Comparison of ENCODE assay signal across 8 cellular contexts in the genomic region with DNA sequence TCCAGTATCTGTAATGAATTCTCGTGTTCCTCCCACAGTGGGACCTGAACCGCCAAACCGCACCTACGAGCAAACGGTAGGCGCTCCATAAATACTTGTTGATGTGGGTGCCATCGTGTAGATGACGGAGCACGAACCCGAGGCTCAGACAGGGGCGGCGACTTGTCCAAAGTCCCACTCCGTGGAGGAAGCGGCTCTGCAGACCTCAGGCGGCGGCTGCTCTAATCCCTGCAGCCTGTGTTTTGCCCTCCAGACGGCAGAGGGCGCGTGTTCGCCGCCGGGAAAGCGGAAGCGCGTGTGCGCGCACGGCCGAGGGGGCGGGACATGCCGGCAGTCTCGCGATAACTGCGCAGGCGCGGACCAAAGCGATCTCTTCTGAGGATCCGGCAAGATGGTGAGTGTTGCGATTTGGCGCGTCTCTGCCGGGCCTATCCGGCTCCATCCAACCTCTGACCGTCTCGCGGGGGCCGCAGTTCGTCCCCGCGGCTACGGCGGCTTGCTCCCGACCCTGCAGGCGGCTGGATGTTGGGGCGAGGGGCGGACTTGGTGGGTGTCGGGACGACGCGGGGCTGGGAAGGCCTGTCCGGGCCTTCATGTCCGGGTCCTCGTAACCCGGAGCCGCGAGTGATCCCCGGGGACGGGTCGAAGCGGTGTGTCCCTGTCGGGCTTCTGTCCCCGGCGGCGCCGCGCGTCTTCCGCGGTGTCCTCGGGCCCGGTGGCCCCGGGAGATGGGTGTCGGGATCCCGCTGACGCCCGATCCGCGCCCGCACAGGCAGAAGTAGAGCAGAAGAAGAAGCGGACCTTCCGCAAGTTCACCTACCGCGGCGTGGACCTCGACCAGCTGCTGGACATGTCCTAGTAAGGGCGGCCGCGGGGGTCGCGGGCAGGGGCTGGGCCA. TPM values are rescaled to one million over a fixed set of nuclear protein-coding genes. Genes with fewer than 3 reads are reported as not detected.
DNase-seq lines count a peak whose midpoint lies in the region; ATAC-seq and TF ChIP-seq lines count a peak whose summit lies in the region.

Gene RPS15, plus strand, starts transcription at position 362 of the 898 bp plus-strand sequence. Its CDS starts 30 bp downstream, at position 392.

- peaks cover 32% of the 10 kb centered on the region for H3K36me3 ChIP-seq in muscle layer of colon (ENCODE audit: insufficient read depth, low read length)

- DNase-seq in DMS153 treated with DMSO at 0.1 percent for 48 hours (lab: John Stamatoyannopoulos, UW; ENCODE audit: unreplicated experiment) (peak; percentile 52), KG1 (lab: John Stamatoyannopoulos, UW) (peak; percentile 48), erythroblast (lab: John Stamatoyannopoulos, UW) (peak; percentile 97 to 99)
- peak; percentile 96 for DNase-seq in activated T-cell treated with anti-CD3 and anti-CD28 coated beads, Interleukin-2, amount 50 U/mL, for 1 hour
- peak; percentile 94 to 95 for DNase-seq in stimulated activated CD8-positive, alpha-beta memory T cell treated with anti-CD3 and anti-CD28 coated beads, Interleukin-7, amount 100 ng/mL, for 1 hour (ENCODE audit: low read depth in 2 of 2)

- TF ChIP-seq POLR2A in erythroblast (IDR thresholded peaks at IDR 0.05; ENCODE audit: low read length): peak; percentile 97

- ATAC-seq in GM21576 (IDR thresholded peaks at IDR 0.05; ENCODE audit: unreplicated experiment): peak; percentile 67

- H3K9ac ChIP-seq in muscle layer of colon (ENCODE audit: low read length): peak within 1 kb of the TSS; percentile 50

- H3K27ac ChIP-seq in muscle layer of colon (ENCODE audit: low read depth, low read length): peak within 1 kb of the TSS; percentile 91

- no peaks in the 10 kb centered on the region for H3K27me3 ChIP-seq in muscle layer of colon (ENCODE audit: control insufficient read depth in 1 of 2, insufficient read depth in 2 of 2, low read length in 2 of 2)

- peaks cover 13% of the 10 kb centered on the region for H3K4me1 ChIP-seq in muscle layer of colon (ENCODE audit: insufficient read depth, low read length)

- H3K4me3 ChIP-seq in muscle layer of colon (ENCODE audit: low read depth in 1 of 2, low read length in 2 of 2): peak within 1 kb of the TSS; percentile 63 to 87

- no peaks in the 10 kb centered on the region for H3K9me3 ChIP-seq in muscle layer of colon (ENCODE audit: low read length)

TF ChIP-seq in PFSK-1, 5 proteins besides CTCF, POLR2A, EP300 and RAD21:
- peak; percentile 94 for TF ChIP-seq FOXP2 (optimal IDR thresholded peaks at IDR 0.05; ENCODE audit: borderline replicate concordance, extremely low read depth, extremely low read length, insufficient read depth)
- peak; percentile 99 for TF ChIP-seq TAF1 (IDR thresholded peaks at IDR 0.05; ENCODE audit: borderline replicate concordance, insufficient read depth, low read length)
- peak; percentile 80; the same call in 1 of the 2 replicates for TF ChIP-seq SIN3A (IDR thresholded peaks at IDR 0.05; ENCODE audit: borderline replicate concordance, insufficient read depth, low read length)
- TF ChIP-seq REST (IDR thresholded peaks at IDR 0.05; ENCODE audit: insufficient read depth in 1 of 2, low read depth in 2 of 2, low read length in 2 of 2): peak; percentile 65 to 74
- TF ChIP-seq POLR2AphosphoS5 (IDR thresholded peaks at IDR 0.05; ENCODE audit: low read depth, low read length): peak; percentile 98

RNA-seq across cellular contexts. Expression of gene RPS15, which starts in this region (rescaled TPM):
- polyA plus RNA-seq in PFSK-1 (2012; ENCODE audit: insufficient read length, low read depth): 2,659 TPM

Comparison
In these comparisons a context has a peak if more than half of its experiments do, and no peak if none do; other contexts are left out.
1. Peak in every context shown above with its lines: DNase-seq, ATAC-seq, H3K4me3 ChIP-seq and H3K27ac ChIP-seq.
2. DNase-seq: peak in every context shown above with its lines; median percentile 98 in erythroblast; 96 in activated T-cell treated with anti-CD3 and anti-CD28 coated beads, Interleukin-2, amount 50 U/mL, for 1 hour; 94 in stimulated activated CD8-positive, alpha-beta memory T cell treated with anti-CD3 and anti-CD28 coated beads, Interleukin-7, amount 100 ng/mL, for 1 hour; 52 in DMS153 treated with DMSO at 0.1 percent for 48 hours; 48 in KG1.